8 cellular contexts compared by ENCODE assay signal in genomic region chr1:42684139-42684538, GRCh38. TPM values are rescaled to one million over a fixed set of nuclear protein-coding genes. Genes with fewer than 3 reads are reported as not detected.
DNase-seq lines count a peak whose midpoint lies in the region; ATAC-seq and TF ChIP-seq lines count a peak whose summit lies in the region.

No MANE protein-coding gene starts in this region.

- no peak overlapping the region for H2AFZ ChIP-seq in SK-N-SH (ENCODE audit: low read depth)

- DNase-seq in activated naive CD4-positive, alpha-beta T cell treated with Interleukin-2 at 50 U/mL for 16 hours = peak; percentile 21
- DNase-seq in activated naive CD4-positive, alpha-beta T cell (lab: John Stamatoyannopoulos, UW) = no peak
- DNase-seq in SK-N-SH (peak; percentile 42), pons (ENCODE audit: low spot score) (peak; percentile 11), NCI-H524 treated with DMSO at 0.1 percent for 48 hours (lab: John Stamatoyannopoulos, UW) (no peak), NCI-H146 (lab: John Stamatoyannopoulos, UW) (no peak), T-helper 9 cell (no peak)
- DNase-seq in effector memory CD8-positive, alpha-beta T cell = no peak

- no peaks in the 10 kb centered on the region for H3K27me3 Mint-ChIP-seq in effector memory CD8-positive, alpha-beta T cell

- no peaks in the 10 kb centered on the region for H3F3A ChIP-seq in SK-N-SH (replicated peaks; ENCODE audit: insufficient read depth)

- peaks cover 22 to 32% of the 10 kb centered on the region in 2 experiments; a peak in 3 of 4 replicates for H3K4me1 ChIP-seq in SK-N-SH (ENCODE audit: control insufficient read depth in 1 of 2, insufficient read depth in 2 of 2, low read depth in 1 of 2, low read length in 1 of 2)

- H3K4me3 Mint-ChIP-seq in effector memory CD8-positive, alpha-beta T cell = peak overlapping the region; percentile 91 to 95

- peak overlapping the region; percentile 96 to 98 for H3K27ac Mint-ChIP-seq in effector memory CD8-positive, alpha-beta T cell

- no peaks in the 10 kb centered on the region for H3K9me2 ChIP-seq in SK-N-SH

- peaks cover 74% of the 10 kb centered on the region for H3K79me2 ChIP-seq in SK-N-SH (ENCODE audit: insufficient read depth)

- peak overlapping the region; percentile 88 for H3K4me2 ChIP-seq in SK-N-SH

- no peaks in the 10 kb centered on the region for H3K9me3 ChIP-seq in SK-N-SH

- no peak for TF ChIP-seq EP300 in SK-N-SH (IDR thresholded peaks at IDR 0.05; ENCODE audit: borderline replicate concordance in 1 of 2, low read depth in 1 of 2, low read length in 1 of 2)

- peaks cover 57 to 72% of the 10 kb centered on the region in 2 donors for H3K4me1 Mint-ChIP-seq in effector memory CD8-positive, alpha-beta T cell (ENCODE audit: low read depth in 2 of 2)

- 13% methylated on average over 5 of the region's 5 CpGs for WGBS in SK-N-SH (ENCODE audit: low lambda C conversion rate)

- H3K36me3 ChIP-seq in SK-N-SH (replicated peaks in 1 of 2; ENCODE audit: control insufficient read depth in 1 of 2, insufficient read depth in 2 of 2, low read length in 1 of 2) = peaks cover 29 to 49% of the 10 kb centered on the region in 2 experiments

- peak overlapping the region; percentile 71 to 92 for H3K4me3 ChIP-seq in SK-N-SH (ENCODE audit: low read depth in 2 of 2, low read length in 1 of 2)

- TF ChIP-seq CTCF in SK-N-SH (IDR thresholded peaks at IDR 0.05) = no peak

- no peaks in the 10 kb centered on the region for H3K9me3 Mint-ChIP-seq in effector memory CD8-positive, alpha-beta T cell

- H3K36me3 Mint-ChIP-seq in effector memory CD8-positive, alpha-beta T cell (ENCODE audit: insufficient read depth) = peaks cover 43% of the 10 kb centered on the region

- H3K9ac ChIP-seq in SK-N-SH = peak overlapping the region; percentile 82; the same call in 1 of the 2 replicates

- peaks cover 62% of the 10 kb centered on the region for H4K20me1 ChIP-seq in SK-N-SH (ENCODE audit: insufficient read depth)

- no peaks in the 10 kb centered on the region for H3K27me3 ChIP-seq in SK-N-SH (ENCODE audit: insufficient read depth)

- POLR2A ChIA-PET in SK-N-SH (lab: Yijun Ruan, JAX) = interaction anchor here (2.4 kb wide), 1 partner anchor 8 kb away, joined by 9 read pairs; no protein-coding TSS in a partner anchor

- peak overlapping the region in 1 of 2 experiments; percentile 48; a peak in 3 of 4 replicates for H3K27ac ChIP-seq in SK-N-SH (ENCODE audit: low read depth in 2 of 2, low read length in 1 of 2)

- TF ChIP-seq RAD21 in SK-N-SH (IDR thresholded peaks at IDR 0.05; ENCODE audit: low read length) = no peak

- CTCF ChIA-PET in SK-N-SH (lab: Yijun Ruan, JAX) = interaction anchor here (0.7 to 1.5 kb wide), 3 partner anchors 63 to 389 kb away, joined by 3 read pairs; no protein-coding TSS in a partner anchor

- ATAC-seq in effector memory CD8-positive, alpha-beta T cell (replicated peaks) = no peak

TF ChIP-seq in SK-N-SH, 30 proteins besides CTCF, POLR2A, EP300 and RAD21:
- 0 out of 2 replicates have a peak, but pooled peaks have one; percentile 35 for TF ChIP-seq SIN3A (IDR thresholded peaks at IDR 0.05; ENCODE audit: borderline replicate concordance, low read depth, low read length)
- 0 out of 2 replicates have a peak, but pooled peaks have one; percentile 37 for TF ChIP-seq MXI1 (IDR thresholded peaks at IDR 0.05; ENCODE audit: low read depth, low read length)
- no peak for TF ChIP-seq SMC3 (IDR thresholded peaks at IDR 0.05; ENCODE audit: low read depth, low read length)
- TF ChIP-seq, protein P1, sequence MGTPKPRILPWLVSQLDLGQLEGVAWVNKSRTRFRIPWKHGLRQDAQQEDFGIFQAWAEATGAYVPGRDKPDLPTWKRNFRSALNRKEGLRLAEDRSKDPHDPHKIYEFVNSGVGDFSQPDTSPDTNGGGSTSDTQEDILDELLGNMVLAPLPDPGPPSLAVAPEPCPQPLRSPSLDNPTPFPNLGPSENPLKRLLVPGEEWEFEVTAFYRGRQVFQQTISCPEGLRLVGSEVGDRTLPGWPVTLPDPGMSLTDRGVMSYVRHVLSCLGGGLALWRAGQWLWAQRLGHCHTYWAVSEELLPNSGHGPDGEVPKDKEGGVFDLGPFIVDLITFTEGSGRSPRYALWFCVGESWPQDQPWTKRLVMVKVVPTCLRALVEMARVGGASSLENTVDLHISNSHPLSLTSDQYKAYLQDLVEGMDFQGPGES (IDR thresholded peaks at IDR 0.05; ENCODE audit: low read depth, low read length) = no peak
- TF ChIP-seq TAF1 (IDR thresholded peaks at IDR 0.05; ENCODE audit: borderline replicate concordance, low read depth, low read length) = no peak
- TF ChIP-seq YY1 (IDR thresholded peaks at IDR 0.05; ENCODE audit: low read depth) = peak; percentile 87
- TF ChIP-seq, protein P2, sequence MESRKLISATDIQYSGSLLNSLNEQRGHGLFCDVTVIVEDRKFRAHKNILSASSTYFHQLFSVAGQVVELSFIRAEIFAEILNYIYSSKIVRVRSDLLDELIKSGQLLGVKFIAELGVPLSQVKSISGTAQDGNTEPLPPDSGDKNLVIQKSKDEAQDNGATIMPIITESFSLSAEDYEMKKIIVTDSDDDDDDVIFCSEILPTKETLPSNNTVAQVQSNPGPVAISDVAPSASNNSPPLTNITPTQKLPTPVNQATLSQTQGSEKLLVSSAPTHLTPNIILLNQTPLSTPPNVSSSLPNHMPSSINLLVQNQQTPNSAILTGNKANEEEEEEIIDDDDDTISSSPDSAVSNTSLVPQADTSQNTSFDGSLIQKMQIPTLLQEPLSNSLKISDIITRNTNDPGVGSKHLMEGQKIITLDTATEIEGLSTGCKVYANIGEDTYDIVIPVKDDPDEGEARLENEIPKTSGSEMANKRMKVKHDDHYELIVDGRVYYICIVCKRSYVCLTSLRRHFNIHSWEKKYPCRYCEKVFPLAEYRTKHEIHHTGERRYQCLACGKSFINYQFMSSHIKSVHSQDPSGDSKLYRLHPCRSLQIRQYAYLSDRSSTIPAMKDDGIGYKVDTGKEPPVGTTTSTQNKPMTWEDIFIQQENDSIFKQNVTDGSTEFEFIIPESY (IDR thresholded peaks at IDR 0.05; ENCODE audit: borderline replicate concordance, low read depth) = no peak
- no peak for TF ChIP-seq RCOR1 (IDR thresholded peaks at IDR 0.05; ENCODE audit: low read length)

RNA-seq across cellular contexts. Expression of gene YBX1, which starts 1.9 kb away (rescaled TPM):
- polyA plus RNA-seq in SK-N-SH (2012; rRNA removed) = 419 and 592 TPM in 2 replicates
- 806 and 838 TPM in 2 replicates for polyA plus RNA-seq in SK-N-SH (2012; cell fraction: cytosol; rRNA removed)
- polyA plus RNA-seq in SK-N-SH (2012; cell fraction: nucleus; rRNA removed) = 201 and 285 TPM in 2 replicates

RNA-seq across cellular contexts. Expression of gene PPIH, which starts 25.9 kb away (rescaled TPM):
- polyA plus RNA-seq in SK-N-SH (2012; rRNA removed) = 89.1 and 104 TPM in 2 replicates
- 115 and 132 TPM in 2 replicates for polyA plus RNA-seq in SK-N-SH (2012; cell fraction: cytosol; rRNA removed)
- polyA plus RNA-seq in SK-N-SH (2012; cell fraction: nucleus; rRNA removed) = 25.5 and 37.5 TPM in 2 replicates

RNA-seq across cellular contexts. Expression of gene CLDN19, which starts 55.9 kb away (rescaled TPM):
- polyA plus RNA-seq in SK-N-SH (2012; rRNA removed) = not detected in 2 replicates
- not detected in 2 replicates for polyA plus RNA-seq in SK-N-SH (2012; cell fraction: cytosol; rRNA removed)
- not detected in 2 replicates for polyA plus RNA-seq in SK-N-SH (2012; cell fraction: nucleus; rRNA removed)

Comparison
In these comparisons a context has a peak if more than half of its experiments do, and no peak if none do; other contexts are left out.
1. DNase-seq: peak in activated naive CD4-positive, alpha-beta T cell treated with Interleukin-2 at 50 U/mL for 16 hours (single experiment), SK-N-SH (single experiment) and pons (single experiment); none in activated naive CD4-positive, alpha-beta T cell (0 of 4), effector memory CD8-positive, alpha-beta T cell (0 of 3), NCI-H524 treated with DMSO at 0.1 percent for 48 hours (single experiment), NCI-H146 (single experiment) and T-helper 9 cell (single experiment).